ENCODE assay signal across 6 cellular contexts in genomic region chr4:157020882-157021281, GRCh38. TPM values are rescaled to one million over a fixed set of nuclear protein-coding genes. Genes with fewer than 3 reads are reported as not detected.
"Had no signal": no experiment of that assay in that cellular context is flagged by ENCODE, and none has a peak within 500 bp of the region (broad histone marks: within the 10 kb centered on the region; RNA-seq: fewer than 3 reads in every experiment).

No MANE protein-coding gene starts in this region.

- H3K27ac ChIP-seq: HL-60 had no signal

- DNase-seq: H9, HCEC 1CT, IMR-90 had no signal

- H3K4me3 ChIP-seq: GM23338, K562 had no signal

- ATAC-seq: GM23338, K562 had no signal

RNA-seq across cellular contexts. Expression of gene PDGFC, which starts 49.3 kb away (rescaled TPM):
- total RNA-seq: K562 had no signal

RNA-seq across cellular contexts. Expression of gene GLRB, which starts 55.1 kb away (rescaled TPM):
- total RNA-seq: K562 had no signal
